ENCODE assay signal across 1 cellular context in the genomic region with DNA sequence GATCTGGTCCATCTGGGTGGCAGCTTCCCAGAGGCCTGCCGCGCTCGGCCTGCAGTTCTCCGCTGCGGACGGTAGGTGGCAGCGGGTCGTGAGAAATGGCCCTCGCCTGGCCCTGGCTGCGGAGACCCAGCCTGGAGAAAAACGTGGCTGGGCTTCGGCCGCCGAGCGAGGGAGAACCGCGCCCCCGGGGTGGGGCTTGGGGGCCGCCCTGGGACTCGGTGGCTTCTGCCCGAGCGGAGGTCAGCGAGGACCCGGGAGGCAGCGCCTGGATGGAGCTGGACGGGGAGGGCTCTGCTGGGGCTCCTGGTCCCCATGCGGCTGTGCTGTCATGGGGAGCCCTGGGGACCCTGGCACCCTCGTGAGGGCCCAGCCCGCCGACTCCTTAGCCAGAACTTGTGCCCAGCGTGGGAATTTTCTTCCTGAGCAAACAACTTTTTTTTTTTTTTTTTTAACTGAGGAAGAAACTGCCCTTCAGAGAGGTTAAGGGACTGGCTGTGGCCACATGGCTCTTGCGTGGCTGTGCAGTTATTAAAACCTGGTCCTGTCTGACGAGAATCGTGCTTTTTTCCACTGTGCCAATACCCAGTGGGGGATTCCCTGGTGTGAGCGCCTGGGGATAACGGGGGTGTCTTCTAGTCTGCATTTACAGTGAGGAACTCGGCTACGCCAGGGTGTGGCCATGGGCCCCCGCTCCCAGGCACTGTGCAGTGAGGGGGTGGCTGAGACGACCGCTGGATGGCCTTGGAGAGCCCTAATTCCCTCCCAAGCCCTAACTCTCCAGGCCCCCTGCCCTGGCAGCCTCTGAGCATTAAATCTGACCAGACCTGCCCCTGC.
TF ChIP-seq lines count a peak whose summit lies in the region.

No MANE protein-coding gene starts in this region.

TF ChIP-seq in K562, 482 proteins besides CTCF, POLR2A, EP300 and RAD21 (continued from another document and continues in another):
- TF ChIP-seq CHD7 (IDR thresholded peaks at IDR 0.05; ENCODE audit: low read depth, low read length) (no peak), SREBF2 (CRISPR knock-in tag; IDR thresholded peaks at IDR 0.05) (no peak), ZNF134 (CRISPR knock-in tag; conservative IDR thresholded peaks at IDR 0.05) (no peak), HNRNPH1 (optimal IDR thresholded peaks at IDR 0.05; ENCODE audit: low read depth, low read length) (no peak), TCF15 (CRISPR knock-in tag; IDR thresholded peaks at IDR 0.05) (no peak), PML (IDR thresholded peaks at IDR 0.05; ENCODE audit: low read length) (no peak), ZNF79 (CRISPR knock-in tag; IDR thresholded peaks at IDR 0.05; ENCODE audit: low read depth) (no peak), ZNF263 (CRISPR knock-in tag; IDR thresholded peaks at IDR 0.05; ENCODE audit: borderline replicate concordance) (no peak), NR3C1 (CRISPR knock-in tag; IDR thresholded peaks at IDR 0.05) (no peak), SNIP1 (IDR thresholded peaks at IDR 0.05; ENCODE audit: low read depth) (no peak), TRIM24 (IDR thresholded peaks at IDR 0.05) (no peak), ZNF239 (CRISPR knock-in tag; IDR thresholded peaks at IDR 0.05) (no peak), FOXJ2 (tag; IDR thresholded peaks at IDR 0.05) (no peak), KAT2B (IDR thresholded peaks at IDR 0.05; ENCODE audit: low read depth, low read length) (no peak), HDGF (IDR thresholded peaks at IDR 0.05) (no peak), ZC3H11A (IDR thresholded peaks at IDR 0.05; ENCODE audit: low read depth, low read length) (no peak), PHF21A (IDR thresholded peaks at IDR 0.05; ENCODE audit: borderline replicate concordance, low read depth) (no peak), SIN3B (IDR thresholded peaks at IDR 0.05; ENCODE audit: low read depth) (no peak), SIRT6 (IDR thresholded peaks at IDR 0.05; ENCODE audit: low read depth, low read length) (no peak), FIP1L1 (IDR thresholded peaks at IDR 0.05; ENCODE audit: low read depth, low read length, poor library complexity, severe bottlenecking) (no peak), CCAR2 (IDR thresholded peaks at IDR 0.05; ENCODE audit: low read depth, low read length) (no peak), IFI16 (CRISPR knock-in tag; IDR thresholded peaks at IDR 0.05) (no peak), NFYB (IDR thresholded peaks at IDR 0.05; ENCODE audit: extremely low read depth, insufficient read length) (no peak)
- TF ChIP-seq, protein P1, sequence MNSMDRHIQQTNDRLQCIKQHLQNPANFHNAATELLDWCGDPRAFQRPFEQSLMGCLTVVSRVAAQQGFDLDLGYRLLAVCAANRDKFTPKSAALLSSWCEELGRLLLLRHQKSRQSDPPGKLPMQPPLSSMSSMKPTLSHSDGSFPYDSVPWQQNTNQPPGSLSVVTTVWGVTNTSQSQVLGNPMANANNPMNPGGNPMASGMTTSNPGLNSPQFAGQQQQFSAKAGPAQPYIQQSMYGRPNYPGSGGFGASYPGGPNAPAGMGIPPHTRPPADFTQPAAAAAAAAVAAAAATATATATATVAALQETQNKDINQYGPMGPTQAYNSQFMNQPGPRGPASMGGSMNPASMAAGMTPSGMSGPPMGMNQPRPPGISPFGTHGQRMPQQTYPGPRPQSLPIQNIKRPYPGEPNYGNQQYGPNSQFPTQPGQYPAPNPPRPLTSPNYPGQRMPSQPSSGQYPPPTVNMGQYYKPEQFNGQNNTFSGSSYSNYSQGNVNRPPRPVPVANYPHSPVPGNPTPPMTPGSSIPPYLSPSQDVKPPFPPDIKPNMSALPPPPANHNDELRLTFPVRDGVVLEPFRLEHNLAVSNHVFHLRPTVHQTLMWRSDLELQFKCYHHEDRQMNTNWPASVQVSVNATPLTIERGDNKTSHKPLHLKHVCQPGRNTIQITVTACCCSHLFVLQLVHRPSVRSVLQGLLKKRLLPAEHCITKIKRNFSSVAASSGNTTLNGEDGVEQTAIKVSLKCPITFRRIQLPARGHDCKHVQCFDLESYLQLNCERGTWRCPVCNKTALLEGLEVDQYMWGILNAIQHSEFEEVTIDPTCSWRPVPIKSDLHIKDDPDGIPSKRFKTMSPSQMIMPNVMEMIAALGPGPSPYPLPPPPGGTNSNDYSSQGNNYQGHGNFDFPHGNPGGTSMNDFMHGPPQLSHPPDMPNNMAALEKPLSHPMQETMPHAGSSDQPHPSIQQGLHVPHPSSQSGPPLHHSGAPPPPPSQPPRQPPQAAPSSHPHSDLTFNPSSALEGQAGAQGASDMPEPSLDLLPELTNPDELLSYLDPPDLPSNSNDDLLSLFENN (IDR thresholded peaks at IDR 0.05; ENCODE audit: low read depth in 2 of 2, low read length in 2 of 2), result no peak
- TF ChIP-seq, protein P2, sequence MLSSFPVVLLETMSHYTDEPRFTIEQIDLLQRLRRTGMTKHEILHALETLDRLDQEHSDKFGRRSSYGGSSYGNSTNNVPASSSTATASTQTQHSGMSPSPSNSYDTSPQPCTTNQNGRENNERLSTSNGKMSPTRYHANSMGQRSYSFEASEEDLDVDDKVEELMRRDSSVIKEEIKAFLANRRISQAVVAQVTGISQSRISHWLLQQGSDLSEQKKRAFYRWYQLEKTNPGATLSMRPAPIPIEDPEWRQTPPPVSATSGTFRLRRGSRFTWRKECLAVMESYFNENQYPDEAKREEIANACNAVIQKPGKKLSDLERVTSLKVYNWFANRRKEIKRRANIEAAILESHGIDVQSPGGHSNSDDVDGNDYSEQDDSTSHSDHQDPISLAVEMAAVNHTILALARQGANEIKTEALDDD (IDR thresholded peaks at IDR 0.05), result no peak
- TF ChIP-seq, protein P3, sequence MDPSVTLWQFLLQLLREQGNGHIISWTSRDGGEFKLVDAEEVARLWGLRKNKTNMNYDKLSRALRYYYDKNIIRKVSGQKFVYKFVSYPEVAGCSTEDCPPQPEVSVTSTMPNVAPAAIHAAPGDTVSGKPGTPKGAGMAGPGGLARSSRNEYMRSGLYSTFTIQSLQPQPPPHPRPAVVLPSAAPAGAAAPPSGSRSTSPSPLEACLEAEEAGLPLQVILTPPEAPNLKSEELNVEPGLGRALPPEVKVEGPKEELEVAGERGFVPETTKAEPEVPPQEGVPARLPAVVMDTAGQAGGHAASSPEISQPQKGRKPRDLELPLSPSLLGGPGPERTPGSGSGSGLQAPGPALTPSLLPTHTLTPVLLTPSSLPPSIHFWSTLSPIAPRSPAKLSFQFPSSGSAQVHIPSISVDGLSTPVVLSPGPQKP (CRISPR knock-in tag; IDR thresholded peaks at IDR 0.05), result no peak
- TF ChIP-seq, protein P4, sequence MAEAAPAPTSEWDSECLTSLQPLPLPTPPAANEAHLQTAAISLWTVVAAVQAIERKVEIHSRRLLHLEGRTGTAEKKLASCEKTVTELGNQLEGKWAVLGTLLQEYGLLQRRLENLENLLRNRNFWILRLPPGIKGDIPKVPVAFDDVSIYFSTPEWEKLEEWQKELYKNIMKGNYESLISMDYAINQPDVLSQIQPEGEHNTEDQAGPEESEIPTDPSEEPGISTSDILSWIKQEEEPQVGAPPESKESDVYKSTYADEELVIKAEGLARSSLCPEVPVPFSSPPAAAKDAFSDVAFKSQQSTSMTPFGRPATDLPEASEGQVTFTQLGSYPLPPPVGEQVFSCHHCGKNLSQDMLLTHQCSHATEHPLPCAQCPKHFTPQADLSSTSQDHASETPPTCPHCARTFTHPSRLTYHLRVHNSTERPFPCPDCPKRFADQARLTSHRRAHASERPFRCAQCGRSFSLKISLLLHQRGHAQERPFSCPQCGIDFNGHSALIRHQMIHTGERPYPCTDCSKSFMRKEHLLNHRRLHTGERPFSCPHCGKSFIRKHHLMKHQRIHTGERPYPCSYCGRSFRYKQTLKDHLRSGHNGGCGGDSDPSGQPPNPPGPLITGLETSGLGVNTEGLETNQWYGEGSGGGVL (CRISPR knock-in tag; IDR thresholded peaks at IDR 0.05), result no peak
- TF ChIP-seq, protein P5, sequence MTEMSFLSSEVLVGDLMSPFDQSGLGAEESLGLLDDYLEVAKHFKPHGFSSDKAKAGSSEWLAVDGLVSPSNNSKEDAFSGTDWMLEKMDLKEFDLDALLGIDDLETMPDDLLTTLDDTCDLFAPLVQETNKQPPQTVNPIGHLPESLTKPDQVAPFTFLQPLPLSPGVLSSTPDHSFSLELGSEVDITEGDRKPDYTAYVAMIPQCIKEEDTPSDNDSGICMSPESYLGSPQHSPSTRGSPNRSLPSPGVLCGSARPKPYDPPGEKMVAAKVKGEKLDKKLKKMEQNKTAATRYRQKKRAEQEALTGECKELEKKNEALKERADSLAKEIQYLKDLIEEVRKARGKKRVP (CRISPR knock-in tag; IDR thresholded peaks at IDR 0.05), result no peak
- TF ChIP-seq, protein P6, sequence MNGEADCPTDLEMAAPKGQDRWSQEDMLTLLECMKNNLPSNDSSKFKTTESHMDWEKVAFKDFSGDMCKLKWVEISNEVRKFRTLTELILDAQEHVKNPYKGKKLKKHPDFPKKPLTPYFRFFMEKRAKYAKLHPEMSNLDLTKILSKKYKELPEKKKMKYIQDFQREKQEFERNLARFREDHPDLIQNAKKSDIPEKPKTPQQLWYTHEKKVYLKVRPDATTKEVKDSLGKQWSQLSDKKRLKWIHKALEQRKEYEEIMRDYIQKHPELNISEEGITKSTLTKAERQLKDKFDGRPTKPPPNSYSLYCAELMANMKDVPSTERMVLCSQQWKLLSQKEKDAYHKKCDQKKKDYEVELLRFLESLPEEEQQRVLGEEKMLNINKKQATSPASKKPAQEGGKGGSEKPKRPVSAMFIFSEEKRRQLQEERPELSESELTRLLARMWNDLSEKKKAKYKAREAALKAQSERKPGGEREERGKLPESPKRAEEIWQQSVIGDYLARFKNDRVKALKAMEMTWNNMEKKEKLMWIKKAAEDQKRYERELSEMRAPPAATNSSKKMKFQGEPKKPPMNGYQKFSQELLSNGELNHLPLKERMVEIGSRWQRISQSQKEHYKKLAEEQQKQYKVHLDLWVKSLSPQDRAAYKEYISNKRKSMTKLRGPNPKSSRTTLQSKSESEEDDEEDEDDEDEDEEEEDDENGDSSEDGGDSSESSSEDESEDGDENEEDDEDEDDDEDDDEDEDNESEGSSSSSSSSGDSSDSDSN (IDR thresholded peaks at IDR 0.05; ENCODE audit: borderline replicate concordance in 1 of 2, low read depth in 2 of 2, low read length in 2 of 2), result peak; percentile 47 to 90; a peak in 3 of 4 replicates
